In genomic region chr1:6110326-6110725, GRCh38 we compare ENCODE assay signal across 26 cellular contexts.
"Had no signal": no experiment of that assay in that cellular context is flagged by ENCODE, and none has a peak within 500 bp of the region (broad histone marks: within the 10 kb centered on the region; RNA-seq: fewer than 3 reads in every experiment).

No MANE protein-coding gene starts in this region.

- H3K27ac ChIP-seq: brain microvascular endothelial cell, cardiac muscle cell, Peyer's patch, RWPE1 had no signal

- DNase-seq: activated B cell treated with CpG ODN at 0.5 μM for 24 hours; activated CD4-positive, alpha-beta T cell treated with anti-CD3 and anti-CD28 coated beads for 1 hour; activated CD4-positive, alpha-beta T cell treated with anti-CD3 and anti-CD28 coated beads, Interleukin-2, amount 10 ng/mL, durations not matched to agents 24 days and 14 days; activated CD4-positive, alpha-beta T cell treated with anti-CD3 and anti-CD28 coated beads, Interleukin-2, amount 50 U/mL, for 48 hours; activated gamma-delta T cell; activated T-cell treated with anti-CD3 and anti-CD28 coated beads, Interleukin-2, amount 50 U/mL, for 4 hours; amygdala; brain microvascular endothelial cell; MG63; MV-4-11; NCI-H1092 treated with DMSO at 0.1 percent for 48 hours; NCI-H1417 treated with DMSO at 0.1 percent for 48 hours; NCI-H1694; NCI-H2029; NCI-H2107; NCI-H2171 treated with DMSO at 0.1 percent for 48 hours; NCI-H226; NCI-H526; NCI-H774; SHP77 treated with DMSO at 0.1 percent for 48 hours; T-helper 17 cell; T-helper 9 cell had no signal

- H3K9me3 ChIP-seq: MG63, Peyer's patch had no signal

- H3K9me3 Mint-ChIP-seq: activated B cell treated with CpG ODN at 0.5 μM for 24 hours; activated naive CD4-positive, alpha-beta T cell treated with anti-CD3 and anti-CD28 coated beads, Interleukin-2, amount 50 U/mL, for 24 hours; activated T-cell treated with anti-CD3 and anti-CD28 coated beads, Interleukin-2, amount 50 U/mL, for 4 hours had no signal

- H3K27me3 ChIP-seq: brain microvascular endothelial cell, MG63, Peyer's patch had no signal

- H3K27ac Mint-ChIP-seq: activated B cell treated with CpG ODN at 0.5 μM for 24 hours; activated CD4-positive, alpha-beta T cell treated with anti-CD3 and anti-CD28 coated beads, Interleukin-2, amount 10 ng/mL, durations not matched to agents 24 days and 14 days; activated naive CD4-positive, alpha-beta T cell treated with anti-CD3 and anti-CD28 coated beads, Interleukin-2, amount 50 U/mL, for 24 hours; T-helper 17 cell had no signal

- H3K36me3 Mint-ChIP-seq: activated naive CD4-positive, alpha-beta T cell treated with anti-CD3 and anti-CD28 coated beads, Interleukin-2, amount 50 U/mL, for 24 hours had no signal

- ATAC-seq: activated T-cell treated with anti-CD3 and anti-CD28 coated beads, Interleukin-2, amount 50 U/mL, for 4 hours; T-helper 17 cell had no signal

- H3K4me1 Mint-ChIP-seq: activated B cell treated with CpG ODN at 0.5 μM for 24 hours; activated CD4-positive, alpha-beta T cell treated with anti-CD3 and anti-CD28 coated beads, Interleukin-2, amount 10 ng/mL, durations not matched to agents 24 days and 14 days; activated naive CD4-positive, alpha-beta T cell treated with anti-CD3 and anti-CD28 coated beads, Interleukin-2, amount 50 U/mL, for 24 hours; T-helper 17 cell had no signal

- H3K4me3 Mint-ChIP-seq: activated B cell treated with CpG ODN at 0.5 μM for 24 hours; activated CD4-positive, alpha-beta T cell treated with anti-CD3 and anti-CD28 coated beads, Interleukin-2, amount 10 ng/mL, durations not matched to agents 24 days and 14 days; activated naive CD4-positive, alpha-beta T cell treated with anti-CD3 and anti-CD28 coated beads, Interleukin-2, amount 50 U/mL, for 24 hours; activated T-cell treated with anti-CD3 and anti-CD28 coated beads, Interleukin-2, amount 50 U/mL, for 4 hours; T-helper 17 cell had no signal

- H3K4me1 ChIP-seq: Peyer's patch had no signal

- H3K36me3 ChIP-seq: brain microvascular endothelial cell, cardiac muscle cell, MG63, Peyer's patch had no signal

- H3K4me3 ChIP-seq: cardiac muscle cell, MG63, Peyer's patch had no signal
